1 cellular context compared by ENCODE assay signal in the genomic region with DNA sequence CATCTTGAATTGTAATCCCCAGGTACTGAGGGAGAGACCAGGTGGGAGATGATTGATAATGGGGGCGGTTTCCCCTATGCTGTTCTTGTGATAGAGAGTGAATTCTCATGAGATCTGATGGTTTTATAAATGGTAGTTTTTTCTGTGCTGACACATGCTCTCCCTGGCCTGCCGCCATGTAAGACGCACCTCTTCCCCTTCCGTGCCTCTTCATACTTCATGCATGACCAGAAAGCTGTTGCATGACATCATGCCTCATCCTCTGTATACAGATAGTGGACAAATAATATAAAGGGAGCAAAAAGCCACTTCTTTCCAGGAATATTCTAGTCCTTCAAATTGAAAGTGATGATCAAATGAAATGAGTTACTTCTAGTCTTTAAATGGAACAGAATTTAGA.
TF ChIP-seq lines count a peak whose summit lies in the region.

No MANE protein-coding gene starts in this region.

TF ChIP-seq in GM23338, 12 proteins besides CTCF, POLR2A, EP300 and RAD21 (continued from another document):
- TF ChIP-seq, protein P1, sequence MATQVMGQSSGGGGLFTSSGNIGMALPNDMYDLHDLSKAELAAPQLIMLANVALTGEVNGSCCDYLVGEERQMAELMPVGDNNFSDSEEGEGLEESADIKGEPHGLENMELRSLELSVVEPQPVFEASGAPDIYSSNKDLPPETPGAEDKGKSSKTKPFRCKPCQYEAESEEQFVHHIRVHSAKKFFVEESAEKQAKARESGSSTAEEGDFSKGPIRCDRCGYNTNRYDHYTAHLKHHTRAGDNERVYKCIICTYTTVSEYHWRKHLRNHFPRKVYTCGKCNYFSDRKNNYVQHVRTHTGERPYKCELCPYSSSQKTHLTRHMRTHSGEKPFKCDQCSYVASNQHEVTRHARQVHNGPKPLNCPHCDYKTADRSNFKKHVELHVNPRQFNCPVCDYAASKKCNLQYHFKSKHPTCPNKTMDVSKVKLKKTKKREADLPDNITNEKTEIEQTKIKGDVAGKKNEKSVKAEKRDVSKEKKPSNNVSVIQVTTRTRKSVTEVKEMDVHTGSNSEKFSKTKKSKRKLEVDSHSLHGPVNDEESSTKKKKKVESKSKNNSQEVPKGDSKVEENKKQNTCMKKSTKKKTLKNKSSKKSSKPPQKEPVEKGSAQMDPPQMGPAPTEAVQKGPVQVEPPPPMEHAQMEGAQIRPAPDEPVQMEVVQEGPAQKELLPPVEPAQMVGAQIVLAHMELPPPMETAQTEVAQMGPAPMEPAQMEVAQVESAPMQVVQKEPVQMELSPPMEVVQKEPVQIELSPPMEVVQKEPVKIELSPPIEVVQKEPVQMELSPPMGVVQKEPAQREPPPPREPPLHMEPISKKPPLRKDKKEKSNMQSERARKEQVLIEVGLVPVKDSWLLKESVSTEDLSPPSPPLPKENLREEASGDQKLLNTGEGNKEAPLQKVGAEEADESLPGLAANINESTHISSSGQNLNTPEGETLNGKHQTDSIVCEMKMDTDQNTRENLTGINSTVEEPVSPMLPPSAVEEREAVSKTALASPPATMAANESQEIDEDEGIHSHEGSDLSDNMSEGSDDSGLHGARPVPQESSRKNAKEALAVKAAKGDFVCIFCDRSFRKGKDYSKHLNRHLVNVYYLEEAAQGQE (IDR thresholded peaks at IDR 0.05; ENCODE audit: unreplicated experiment): no peak
- TF ChIP-seq, protein P2, sequence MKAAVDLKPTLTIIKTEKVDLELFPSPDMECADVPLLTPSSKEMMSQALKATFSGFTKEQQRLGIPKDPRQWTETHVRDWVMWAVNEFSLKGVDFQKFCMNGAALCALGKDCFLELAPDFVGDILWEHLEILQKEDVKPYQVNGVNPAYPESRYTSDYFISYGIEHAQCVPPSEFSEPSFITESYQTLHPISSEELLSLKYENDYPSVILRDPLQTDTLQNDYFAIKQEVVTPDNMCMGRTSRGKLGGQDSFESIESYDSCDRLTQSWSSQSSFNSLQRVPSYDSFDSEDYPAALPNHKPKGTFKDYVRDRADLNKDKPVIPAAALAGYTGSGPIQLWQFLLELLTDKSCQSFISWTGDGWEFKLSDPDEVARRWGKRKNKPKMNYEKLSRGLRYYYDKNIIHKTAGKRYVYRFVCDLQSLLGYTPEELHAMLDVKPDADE (IDR thresholded peaks at IDR 0.05): no peak
TF ChIP-seq in GM23338: peak in this region for 0.
